Comparison of ENCODE assay signal across 8 cellular contexts in the genomic region with DNA sequence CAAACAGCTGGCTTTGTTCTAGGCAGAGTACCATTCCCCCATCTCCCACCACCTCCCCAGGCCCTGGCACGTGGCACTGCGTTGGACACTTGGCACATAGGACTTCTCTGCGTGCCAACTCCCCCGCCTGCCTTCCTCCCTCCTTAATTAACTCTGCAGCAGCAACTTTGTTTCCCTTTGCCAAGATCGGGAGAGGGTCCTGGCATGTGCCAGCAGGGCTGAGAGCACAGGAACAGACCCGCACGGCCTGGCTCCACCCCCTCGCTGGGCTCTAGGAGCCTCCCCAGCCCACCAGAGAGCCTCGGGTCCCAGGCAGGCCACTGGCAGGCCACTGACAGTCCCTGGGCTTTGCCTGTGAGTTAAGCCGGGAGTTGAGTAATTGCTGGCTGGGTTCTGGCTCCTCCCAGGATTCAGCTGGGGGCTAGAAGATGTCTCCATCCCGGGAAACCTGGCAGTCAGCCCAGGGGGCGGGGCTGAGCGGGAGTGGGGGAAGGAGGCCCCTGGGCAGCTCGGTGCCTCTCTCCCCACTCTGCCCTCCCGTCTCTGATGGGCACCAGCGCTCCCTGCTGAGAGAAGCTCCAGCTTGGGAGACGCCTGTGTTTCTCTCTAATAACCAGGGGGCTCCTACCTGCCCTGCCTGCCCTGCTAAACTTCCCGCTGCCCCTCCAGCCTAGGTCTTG.
DNase-seq lines count a peak whose midpoint lies in the region; ATAC-seq, FAIRE-seq and TF ChIP-seq lines count a peak whose summit lies in the region.

No MANE protein-coding gene starts in this region.

- H3K4me1 ChIP-seq in adipocyte (ENCODE audit: control insufficient read depth, insufficient read depth, low read length) (peaks cover 20% of the 10 kb centered on the region), sigmoid colon (peaks cover 0 to 49% (median 38%) of the 10 kb centered on the region in 4 donors)

- H3K4me3 ChIP-seq in adipocyte (ENCODE audit: low read length) (peak overlapping the region; percentile 5), sigmoid colon (peak overlapping the region in 3 of 4 donors; percentile 16 to 36 (median 31))

- TF ChIP-seq POLR2A in sigmoid colon (IDR thresholded peaks at IDR 0.05) = peak in 1 of 2 donors; percentile 28

- ATAC-seq in left cardiac atrium (peak; percentile 86 to 88), HG03097 (IDR thresholded peaks at IDR 0.05; ENCODE audit: low FRiP score, unreplicated experiment) (no peak), GM19328 (IDR thresholded peaks at IDR 0.05; ENCODE audit: unreplicated experiment) (no peak)

- TF ChIP-seq CTCF in D721Med (IDR thresholded peaks at IDR 0.05; ENCODE audit: insufficient read depth, missing control alignments) (peak; percentile 9), sigmoid colon (IDR thresholded peaks at IDR 0.05) (peak in 1 of 4 experiments; percentile 28)

- peak overlapping the region; percentile 86 to 91 (median 90) for H3K27ac ChIP-seq in sigmoid colon

- peaks cover 25% of the 10 kb centered on the region for H3K9me3 ChIP-seq in adipocyte (ENCODE audit: control insufficient read depth, low read length)
- peaks cover 0 to 3% (median 0%) of the 10 kb centered on the region in 4 donors for H3K9me3 ChIP-seq in sigmoid colon

- DNase-seq in D721Med (ENCODE audit: insufficient read length, low spot score) (peak; percentile 71), NCI-H1694 treated with DMSO at 0.1 percent for 48 hours (lab: John Stamatoyannopoulos, UW) (peak; percentile 95), adipocyte (ENCODE audit: low read depth) (peak; percentile 87), left cardiac atrium (peak; percentile 93), sigmoid colon (peak; percentile 98)
- DNase-seq in activated naive CD4-positive, alpha-beta T cell treated with anti-CD3 and anti-CD28 coated beads, Interleukin-2, amount 50 U/mL, for 16 hours = no peak

- H3K36me3 ChIP-seq in adipocyte (ENCODE audit: control insufficient read depth, insufficient read depth, low read length, severe bottlenecking) (no peaks in the 10 kb centered on the region), sigmoid colon (no peaks in the 10 kb centered on the region)

- peak overlapping the region; percentile 68 for H3K9ac ChIP-seq in adipocyte (ENCODE audit: low read length)

- intact Hi-C loops in left cardiac atrium (cut with DNase I) (loop anchor here (2.0 to 10.0 kb wide), 3 partner anchors 132 to 192 kb away; no protein-coding TSS in a partner anchor), sigmoid colon (cut with DNase I) (loop anchor here (1.0 to 5.0 kb wide), 5 partner anchors 43 to 223 kb away; partner anchors contain the start of gene TNRC6C)

- peak in 1 of 4 donors; percentile 39 for TF ChIP-seq EP300 in sigmoid colon (IDR thresholded peaks at IDR 0.05)

- FAIRE-seq in D721Med (lab: Jason Lieb, UNC) = no peak

- WGBS in sigmoid colon, 2 donors = 20 to 41% methylated on average over 18 of the region's 18 CpGs

- peaks cover 29% of the 10 kb centered on the region for H3K27me3 ChIP-seq in adipocyte (replicated peaks; ENCODE audit: control insufficient read depth, insufficient read depth, low read length)
- no peaks in the 10 kb centered on the region for H3K27me3 ChIP-seq in sigmoid colon

Comparison
In these comparisons a context has a peak if more than half of its experiments do, and no peak if none do; other contexts are left out.
1. ATAC-seq: peak in left cardiac atrium (2 of 2); none in HG03097 (single experiment) and GM19328 (single experiment).